17 cellular contexts compared by ENCODE assay signal in genomic region chr9:859251-859650, GRCh38. TPM values are rescaled to one million over a fixed set of nuclear protein-coding genes. Genes with fewer than 3 reads are reported as not detected.
DNase-seq lines count a peak whose midpoint lies in the region; ATAC-seq and TF ChIP-seq lines count a peak whose summit lies in the region.
"Had no signal": no experiment of that assay in that cellular context is flagged by ENCODE, and none has a peak within 500 bp of the region (broad histone marks: within the 10 kb centered on the region; RNA-seq: fewer than 3 reads in every experiment).

No MANE protein-coding gene starts in this region.

- no peaks in the 10 kb centered on the region for H3K9me2 ChIP-seq in hepatocyte (replicated peaks; ENCODE audit: insufficient read depth)

- DNase-seq in hepatocyte (ENCODE audit: low spot score), result no peak
- no peak for DNase-seq in NCI-H82 (lab: John Stamatoyannopoulos, UW)
- DNase-seq in hypothalamus (lab: John Stamatoyannopoulos, UW), result no peak
- no peak for DNase-seq in EL
- DNase-seq: activated CD4-positive, alpha-beta T cell treated with anti-CD3 and anti-CD28 coated beads for 36 hours; activated naive CD4-positive, alpha-beta T cell treated with anti-CD3 and anti-CD28 coated beads, Interleukin-2, amount 50 U/mL, for 16 hours; C1 segment of cervical spinal cord; IMR-90; left ventricle myocardium superior; Right ventricle myocardium superior had no signal

- ATAC-seq in GM18499 (IDR thresholded peaks at IDR 0.05; ENCODE audit: insufficient read depth, unreplicated experiment), result peak; percentile 100
- peak; percentile 100 for ATAC-seq in GM19463 (IDR thresholded peaks at IDR 0.05; ENCODE audit: unreplicated experiment)
- peak; percentile 100 for ATAC-seq in HG02885 (IDR thresholded peaks at IDR 0.05; ENCODE audit: poor library complexity, unreplicated experiment)
- peak; percentile 100 for ATAC-seq in HG03565 (IDR thresholded peaks at IDR 0.05; ENCODE audit: unreplicated experiment)
- ATAC-seq: activated CD4-positive, alpha-beta T cell treated with anti-CD3 and anti-CD28 coated beads for 36 hours; left ventricle myocardium superior had no signal

- no peak overlapping the region for H2AFZ ChIP-seq in hepatocyte

- H3K36me3 ChIP-seq in hepatocyte (replicated peaks; ENCODE audit: insufficient read depth, low read depth), result no peaks in the 10 kb centered on the region
- H3K36me3 ChIP-seq: suprapubic skin had no signal

- H3K4me2 ChIP-seq in hepatocyte, result no peak overlapping the region

- TF ChIP-seq CTCF in hepatocyte (IDR thresholded peaks at IDR 0.05; ENCODE audit: poor library complexity), result no peak

- H4K20me1 ChIP-seq in hepatocyte (ENCODE audit: insufficient read depth, poor library complexity, severe bottlenecking), result no peaks in the 10 kb centered on the region

- H3K27me3 ChIP-seq in hepatocyte, result no peaks in the 10 kb centered on the region

- H3K27ac ChIP-seq in hepatocyte, result no peak overlapping the region
- H3K27ac ChIP-seq: suprapubic skin had no signal

- H3K9me3 ChIP-seq in hepatocyte (ENCODE audit: low read depth), result no peaks in the 10 kb centered on the region
- H3K9me3 ChIP-seq: suprapubic skin had no signal

- no peak overlapping the region for H3K4me3 ChIP-seq in hepatocyte
- H3K4me3 ChIP-seq: suprapubic skin had no signal

- no peaks in the 10 kb centered on the region for H3K4me1 ChIP-seq in hepatocyte (ENCODE audit: insufficient read depth)
- H3K4me1 ChIP-seq: suprapubic skin had no signal

- 81% methylated on average over 6 of the region's 6 CpGs for WGBS in hepatocyte (ENCODE audit: low lambda C conversion rate, missing lambda C conversion rate)

- H3K79me2 ChIP-seq in hepatocyte, result no peaks in the 10 kb centered on the region

RNA-seq across cellular contexts. Expression of gene DMRT1, which starts 17.8 kb away (rescaled TPM):
- total RNA-seq in hepatocyte, result 0.24 TPM in 1 of 2 replicates, not detected in the other
- polyA plus RNA-seq in hepatocyte, result not detected in 2 replicates
- total RNA-seq: activated CD4-positive, alpha-beta T cell treated with anti-CD3 and anti-CD28 coated beads for 36 hours; fibroblast of villous mesenchyme; IMR-90; left ventricle myocardium superior; osteoblast; Right ventricle myocardium superior; suprapubic skin had no signal
- polyA plus RNA-seq: IMR-90 had no signal
